8 cellular contexts compared by ENCODE assay signal in the genomic region with DNA sequence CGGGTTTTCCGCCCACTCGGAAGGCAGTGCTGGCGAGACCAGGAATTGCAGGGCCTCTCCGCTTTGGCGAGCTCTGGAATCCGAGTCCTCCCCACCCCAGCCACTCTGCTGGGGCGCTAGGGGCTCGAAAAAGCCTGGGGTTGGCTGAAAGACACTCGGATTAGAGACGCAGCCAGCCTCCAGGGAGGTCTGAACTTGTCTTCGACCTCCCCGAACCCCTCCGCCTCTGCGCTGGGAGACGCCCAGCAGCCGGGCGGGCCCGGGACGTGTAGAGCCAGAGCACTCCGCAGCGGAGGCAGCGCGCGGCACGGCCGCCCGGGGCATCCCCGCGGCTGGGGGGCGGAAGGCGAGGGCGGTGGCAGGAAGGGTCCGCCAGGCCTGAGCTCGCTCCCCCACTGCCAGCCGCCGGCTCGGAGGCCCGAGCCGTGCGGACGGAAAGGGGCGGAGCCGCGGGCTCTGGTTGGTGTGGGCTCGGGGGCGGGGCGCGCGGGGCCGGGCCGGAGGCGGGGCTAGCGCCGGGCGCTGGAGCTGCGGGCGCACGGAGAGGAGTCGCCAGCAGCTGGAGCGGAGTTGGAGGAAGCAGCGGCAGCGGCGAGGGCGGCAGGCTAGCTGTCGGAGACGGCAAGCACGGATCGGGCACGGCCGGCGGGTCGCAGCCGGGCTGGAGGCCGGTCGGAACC. TPM values are rescaled to one million over a fixed set of nuclear protein-coding genes. Genes with fewer than 3 reads are reported as not detected.
DNase-seq lines count a peak whose midpoint lies in the region; ATAC-seq and FAIRE-seq lines count a peak whose summit lies in the region.

A gene (plus strand): TSS at position 549 of the 680 bp plus-strand sequence. CDS start 10,920 bp downstream, outside the sequence.

- H3K9me3 ChIP-seq in effector memory CD4-positive, alpha-beta T cell (ENCODE audit: control insufficient read depth, low read length), result no peaks in the 10 kb centered on the region

- peak within 1 kb of the TSS; percentile 97 for H3K27ac Mint-ChIP-seq in memory B cell

- CTCF ChIA-PET in activated CD8-positive, alpha-beta memory T cell treated with anti-CD3 and anti-CD28 coated beads for 36 hours (lab: Charles Lee), result interaction anchor here (1.0 to 3.3 kb wide), 6 partner anchors 9 to 994 kb away, joined by 3 to 20 read pairs (median 4); no protein-coding TSS in a partner anchor

- FAIRE-seq in HTR-8/SVneo (lab: Jason Lieb, UNC), result peak; percentile 62

- ATAC-seq in GM21381 (IDR thresholded peaks at IDR 0.05; ENCODE audit: unreplicated experiment) (peak; percentile 78), memory B cell (ENCODE audit: low read depth) (peak; percentile 78)

- in situ Hi-C loops in Caki2 (cut with HindIII; ENCODE audit: low pct_unique_long_range_greater_than_20kb, low sequenced_read_pairs), result no loop called here

- H3K4me1 ChIP-seq in effector memory CD4-positive, alpha-beta T cell (ENCODE audit: control insufficient read depth, insufficient read depth, low read length, poor library complexity, severe bottlenecking), result peaks cover 10% of the 10 kb centered on the region

- POLR2A ChIA-PET in activated CD8-positive, alpha-beta memory T cell treated with anti-CD3 and anti-CD28 coated beads for 36 hours (lab: Charles Lee), result interaction anchor here (0.6 to 2.0 kb wide), 10 partner anchors 14 to 219 kb away, joined by 3 to 10 read pairs (median 6); no protein-coding TSS in a partner anchor

- no peaks in the 10 kb centered on the region for H3K27me3 Mint-ChIP-seq in memory B cell

- H3K4me1 Mint-ChIP-seq in memory B cell, result peaks cover 28% of the 10 kb centered on the region

- peaks cover 1% of the 10 kb centered on the region for H3K36me3 ChIP-seq in effector memory CD4-positive, alpha-beta T cell (ENCODE audit: control insufficient read depth, insufficient read depth, low read length)

- DNase-seq in Caki2 (ENCODE audit: low read depth) (peak; percentile 92), HTR-8/SVneo (ENCODE audit: insufficient read length, low spot score) (peak; percentile 81), NOMO-1 (lab: John Stamatoyannopoulos, UW; ENCODE audit: unreplicated experiment in 2 of 2) (peak; percentile 93 to 94), memory B cell (ENCODE audit: low spot score in 2 of 2) (peak; percentile 92 to 94)
- DNase-seq in effector memory CD4-positive, alpha-beta T cell, result peak; percentile 86 to 87 (median 87)
- peak; percentile 83 for DNase-seq in stimulated activated CD8-positive, alpha-beta memory T cell treated with anti-CD3 and anti-CD28 coated beads, Interleukin-12 subunit alpha, Interleukin-12 subunit beta, amount 100 ng/mL, for 1 hour (ENCODE audit: low read depth)

- peak within 1 kb of the TSS; percentile 91 for H3K27ac ChIP-seq in effector memory CD4-positive, alpha-beta T cell (ENCODE audit: insufficient read depth, low read length, poor library complexity, severe bottlenecking)

- peaks cover 5% of the 10 kb centered on the region for H3K9me3 Mint-ChIP-seq in memory B cell

- no peaks in the 10 kb centered on the region for H3K27me3 ChIP-seq in effector memory CD4-positive, alpha-beta T cell (replicated peaks; ENCODE audit: control insufficient read depth, insufficient read depth, low read length, poor library complexity, severe bottlenecking)

- H3K4me3 Mint-ChIP-seq in memory B cell, result peak within 1 kb of the TSS; percentile 83

- H3K4me3 ChIP-seq in effector memory CD4-positive, alpha-beta T cell (ENCODE audit: insufficient read depth, low read depth, low read length, poor library complexity, severe bottlenecking), result peak within 1 kb of the TSS; percentile 95

- peaks cover 8% of the 10 kb centered on the region for H3K36me3 Mint-ChIP-seq in memory B cell

RNA-seq across cellular contexts. Expression of the gene that starts here (rescaled TPM):
- total RNA-seq in Caki2 (2014; rRNA removed; shearing (Covaris generic); ENCODE audit: low replicate concordance), result 14.4 and 18.0 TPM in 2 replicates
- total RNA-seq in activated CD8-positive, alpha-beta memory T cell treated with anti-CD3 and anti-CD28 coated beads for 36 hours, result 10 to 100 TPM; 41.0 to 44.3 TPM

Comparison
In these comparisons a context has a peak if more than half of its experiments do, and no peak if none do; other contexts are left out.
1. Peak in every context shown above with its lines: DNase-seq, ATAC-seq, H3K4me3 ChIP-seq and H3K27ac ChIP-seq.